Comparison of ENCODE assay signal across 28 cellular contexts in the genomic region with DNA sequence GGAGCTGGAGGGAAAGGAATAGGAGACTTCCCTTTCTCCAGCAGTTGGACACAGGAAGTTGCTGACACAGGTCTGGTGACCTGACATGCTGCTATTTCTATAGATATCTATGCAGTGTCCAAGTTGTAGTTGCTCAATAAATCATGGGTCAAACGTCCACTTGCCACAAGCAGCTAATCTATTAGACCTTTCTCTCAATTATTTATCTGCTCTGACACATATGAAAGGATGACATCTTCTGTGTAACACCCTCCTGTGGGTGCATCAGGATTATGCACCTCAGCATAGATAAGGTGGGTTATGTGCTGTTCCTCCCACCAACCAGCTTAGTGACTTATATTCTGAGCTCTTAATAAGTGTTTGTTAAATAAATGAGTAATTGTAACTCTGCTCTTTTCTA.
"Had no signal": no experiment of that assay in that cellular context is flagged by ENCODE, and none has a peak within 500 bp of the region (broad histone marks: within the 10 kb centered on the region; RNA-seq: fewer than 3 reads in every experiment).

No MANE protein-coding gene starts in this region.

- H3K27ac ChIP-seq: adrenal gland, body of pancreas, breast epithelium had no signal

- DNase-seq: activated B cell treated with CpG ODN at 0.5 μM for 24 hours; activated CD4-positive, alpha-beta memory T cell treated with anti-CD3 and anti-CD28 coated beads for 36 hours; activated CD4-positive, alpha-beta T cell treated with anti-CD3 and anti-CD28 coated beads for 4 hours; activated CD4-positive, alpha-beta T cell treated with anti-CD3 and anti-CD28 coated beads, Interleukin-2, amount 50 U/mL, for 1 hour; activated CD4-positive, CD25-positive, alpha-beta regulatory T cell treated with anti-CD3 and anti-CD28 coated beads, Interleukin-2, amount 50 U/mL, for 72 hours; activated CD8-positive, alpha-beta memory T cell treated with anti-CD3 and anti-CD28 coated beads, Interleukin-2, amount 50 U/mL, for 4 hours; activated gamma-delta T cell treated with Interleukin-2 at 50 U/mL for 16 hours; activated naive CD4-positive, alpha-beta T cell treated with anti-CD3 and anti-CD28 coated beads for 36 hours; activated T-cell treated with anti-CD3 and anti-CD28 coated beads for 4 hours; activated T-cell treated with anti-CD3 and anti-CD28 coated beads, Interleukin-2, amount 50 U/mL, for 4 hours; adrenal gland; body of pancreas; Karpas-422; KBM-7; NCI-H1105; NCI-H1417 treated with DMSO at 0.1 percent for 48 hours; NCI-H187 treated with DMSO at 0.1 percent for 48 hours; NCI-H2081; NCI-H226; NCI-H446 treated with DMSO at 0.1 percent for 48 hours; Right ventricle myocardium superior; SW 1271; T-helper 1 cell; T-helper 2 cell; T-helper 9 cell had no signal

- H3K27me3 ChIP-seq: body of pancreas, breast epithelium had no signal

- FAIRE-seq: astrocyte had no signal

- H3K4me3 ChIP-seq: adrenal gland, body of pancreas, breast epithelium had no signal

- ATAC-seq: activated naive CD4-positive, alpha-beta T cell treated with anti-CD3 and anti-CD28 coated beads, Interleukin-2, amount 50 U/mL, for 72 hours; activated T-cell treated with anti-CD3 and anti-CD28 coated beads, Interleukin-2, amount 50 U/mL, for 4 hours; body of pancreas had no signal

- H3K4me1 ChIP-seq: adrenal gland, body of pancreas, breast epithelium had no signal

- H3K36me3 ChIP-seq: adrenal gland, breast epithelium had no signal

- H3K9me3 ChIP-seq: adrenal gland, body of pancreas, breast epithelium had no signal
